ENCODE assay signal across 8 cellular contexts in the genomic region with DNA sequence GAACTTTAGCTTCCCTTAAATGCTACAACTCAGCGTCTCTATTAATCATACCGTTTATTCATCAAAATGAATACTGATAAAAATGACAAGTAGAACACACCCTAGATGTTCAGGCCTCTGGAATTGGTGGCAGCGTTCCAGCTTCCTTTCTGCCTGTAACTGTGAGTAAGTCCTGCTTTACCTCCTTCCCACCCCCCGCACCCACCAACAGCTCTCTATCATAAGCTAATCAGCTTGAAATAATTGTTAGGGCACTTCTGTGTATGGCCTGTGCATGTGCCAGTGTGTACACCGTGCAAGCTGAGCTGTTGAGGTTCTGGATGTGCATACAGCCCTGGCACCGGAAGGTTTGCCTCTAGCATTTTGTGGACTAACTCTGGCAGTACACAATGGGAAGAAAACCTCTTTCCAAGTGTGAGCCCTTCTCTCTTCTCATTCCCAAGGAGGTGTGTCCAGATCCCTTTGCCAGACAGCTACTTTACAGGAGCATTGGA. TPM values are rescaled to one million over a fixed set of nuclear protein-coding genes. Genes with fewer than 3 reads are reported as not detected.
A peak's percentile ranks its signal among the peaks of the same experiment; 100 is the strongest.
DNase-seq lines count a peak whose midpoint lies in the region; ATAC-seq and TF ChIP-seq lines count a peak whose summit lies in the region.

No MANE protein-coding gene starts in this region.

- H3K27me3 ChIP-seq in adipocyte (replicated peaks; ENCODE audit: control insufficient read depth, insufficient read depth, low read length) (peaks cover 5% of the 10 kb centered on the region), kidney epithelial cell (ENCODE audit: control insufficient read depth, insufficient read depth, low read length) (no peaks in the 10 kb centered on the region), testis (no peaks in the 10 kb centered on the region)

- no peak for TF ChIP-seq POLR2A in testis (IDR thresholded peaks at IDR 0.05)

- H3K27ac Mint-ChIP-seq in activated T-cell treated with anti-CD3 and anti-CD28 coated beads, Interleukin-2, amount 50 U/mL, for 24 hours = no peak overlapping the region

- peaks cover 15% of the 10 kb centered on the region for H3K4me1 Mint-ChIP-seq in activated T-cell treated with anti-CD3 and anti-CD28 coated beads, Interleukin-2, amount 50 U/mL, for 24 hours (ENCODE audit: low read depth)

- intact Hi-C loops in testis (cut with DNase I; ENCODE audit: low total_unique reads) = no loop called here

- DNase-seq in activated T-cell treated with anti-CD3 and anti-CD28 coated beads, Interleukin-2, amount 50 U/mL, for 24 hours = peak; percentile 30
- no peak for DNase-seq in activated T-cell treated with anti-CD3 and anti-CD28 coated beads, Interleukin-2, amount 50 U/mL, for 1 hour
- DNase-seq in adipocyte (ENCODE audit: low read depth) = no peak
- no peak for DNase-seq in kidney epithelial cell (ENCODE audit: low read depth)
- DNase-seq in testis = no peak
- no peak for DNase-seq in stimulated activated naive CD4-positive, alpha-beta T cell treated with Interleukin-2 at 50 U/mL for 16 hours (lab: John Stamatoyannopoulos, UW)
- no peak for DNase-seq in NK-92 (lab: John Stamatoyannopoulos, UW; ENCODE audit: unreplicated experiment)

- H3K9me3 Mint-ChIP-seq in activated T-cell treated with anti-CD3 and anti-CD28 coated beads, Interleukin-2, amount 50 U/mL, for 24 hours = no peaks in the 10 kb centered on the region

- no peak overlapping the region for H3K9ac ChIP-seq in adipocyte (ENCODE audit: low read length)

- no peaks in the 10 kb centered on the region for H3K36me3 ChIP-seq in adipocyte (ENCODE audit: control insufficient read depth, insufficient read depth, low read length, severe bottlenecking)
- H3K36me3 ChIP-seq in kidney epithelial cell (ENCODE audit: control insufficient read depth, insufficient read depth, low read length) = no peaks in the 10 kb centered on the region
- H3K36me3 ChIP-seq in testis (ENCODE audit: low read depth, missing control alignments) = no peaks in the 10 kb centered on the region

- no peak for TF ChIP-seq CTCF in kidney epithelial cell (IDR thresholded peaks at IDR 0.05; ENCODE audit: insufficient read depth, low read length, poor library complexity, severe bottlenecking)
- TF ChIP-seq CTCF in testis (IDR thresholded peaks at IDR 0.05) = no peak

- H3K4me1 ChIP-seq in adipocyte (ENCODE audit: control insufficient read depth, insufficient read depth, low read length) (peaks cover 13% of the 10 kb centered on the region), testis (no peaks in the 10 kb centered on the region)

- H3K27ac ChIP-seq in testis = no peak overlapping the region

- peaks cover 4% of the 10 kb centered on the region for H3K9me3 ChIP-seq in adipocyte (ENCODE audit: control insufficient read depth, low read length)
- H3K9me3 ChIP-seq in testis = no peaks in the 10 kb centered on the region

- H3K27me3 Mint-ChIP-seq in activated T-cell treated with anti-CD3 and anti-CD28 coated beads, Interleukin-2, amount 50 U/mL, for 24 hours = peaks cover 31% of the 10 kb centered on the region

- H3K4me3 ChIP-seq in adipocyte (ENCODE audit: low read length) (peak overlapping the region; percentile 80), kidney epithelial cell (ENCODE audit: low read depth, low read length) (peak overlapping the region; percentile 72), testis (peak overlapping the region; percentile 49 to 66)

- no peak for ATAC-seq in GM19324 (IDR thresholded peaks at IDR 0.05; ENCODE audit: low FRiP score, unreplicated experiment)

- no peaks in the 10 kb centered on the region for H3K36me3 Mint-ChIP-seq in activated T-cell treated with anti-CD3 and anti-CD28 coated beads, Interleukin-2, amount 50 U/mL, for 24 hours (ENCODE audit: low read depth)

- H3K4me3 Mint-ChIP-seq in activated T-cell treated with anti-CD3 and anti-CD28 coated beads, Interleukin-2, amount 50 U/mL, for 24 hours = peak overlapping the region; percentile 78

- 36% methylated on average over 6 of the region's 6 CpGs for WGBS in testis, 2 donors

RNA-seq across cellular contexts. Expression of gene ADGRG6, which starts 1.0 kb away (rescaled TPM):
- total RNA-seq in kidney epithelial cell = 30.3 and 39.1 TPM in 2 replicates
- 10 to 100 TPM in 1 of 2 donors, 1 to 10 TPM in 1; 7.2 to 10.6 TPM for total RNA-seq in testis
- polyA plus RNA-seq in testis (ENCODE audit: insufficient read depth, low read depth, low replicate concordance) = 5.1 TPM
